ENCODE assay signal across 8 cellular contexts in the genomic region with DNA sequence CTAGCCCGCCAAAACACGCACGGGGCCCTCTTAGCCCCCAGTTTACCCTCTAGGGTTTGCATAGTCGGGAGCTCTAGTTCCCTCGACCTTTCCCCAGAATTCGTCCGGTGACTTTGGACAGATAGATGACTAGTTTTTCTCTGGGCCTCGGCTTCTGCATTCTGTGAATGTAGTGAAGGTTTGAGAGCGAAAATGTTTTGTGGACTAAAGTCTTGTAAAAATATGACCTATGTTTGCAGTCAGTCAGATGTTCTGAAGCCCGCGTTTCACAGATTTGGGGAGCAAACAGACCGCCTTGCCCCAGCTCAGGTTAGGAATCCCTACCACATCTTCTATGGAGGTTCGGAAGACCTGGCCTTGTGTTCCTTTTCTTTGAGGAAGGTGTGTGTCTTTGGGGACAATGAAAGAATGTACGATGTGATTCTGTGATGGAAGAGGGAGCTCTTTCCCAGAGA. TPM values are rescaled to one million over a fixed set of nuclear protein-coding genes. Genes with fewer than 3 reads are reported as not detected.
DNase-seq lines count a peak whose midpoint lies in the region; ATAC-seq and TF ChIP-seq lines count a peak whose summit lies in the region.

No MANE protein-coding gene starts in this region.

- no peak overlapping the region for H2BK120ac ChIP-seq in mesenchymal stem cell (ENCODE audit: low read depth, low read length)

- no peaks in the 10 kb centered on the region for H3K27me3 Mint-ChIP-seq in stimulated activated naive CD8-positive, alpha-beta T cell treated with anti-CD3 and anti-CD28 coated beads, Interleukin-15, Interleukin-2, amounts not matched to agents 100 ng/mL and 50 ng/mL, for 24 hours
- peaks cover 11% of the 10 kb centered on the region for H3K27me3 Mint-ChIP-seq in brain

- H3K23ac ChIP-seq in mesenchymal stem cell (ENCODE audit: low read length in 2 of 2): no peak overlapping the region

- H3K9me3 ChIP-seq in mesenchymal stem cell (ENCODE audit: control insufficient read depth, low read length): no peaks in the 10 kb centered on the region

- H3K9ac ChIP-seq in mesenchymal stem cell (ENCODE audit: low read length): peak overlapping the region; percentile 100

- peak overlapping the region; percentile 77 for H3K27ac ChIP-seq in mesenchymal stem cell (ENCODE audit: low read length, poor library complexity, severe bottlenecking)

- no peak overlapping the region for H2BK15ac ChIP-seq in mesenchymal stem cell (ENCODE audit: low read depth, poor library complexity, severe bottlenecking)

- no peaks in the 10 kb centered on the region for H3K79me1 ChIP-seq in mesenchymal stem cell (replicated peaks; ENCODE audit: low read length, poor library complexity, severe bottlenecking)

- H3K36me3 ChIP-seq in mesenchymal stem cell (ENCODE audit: control insufficient read depth in 1 of 2, insufficient read depth in 2 of 2, low read depth in 1 of 2, low read length in 2 of 2): peaks cover 0 to 3% of the 10 kb centered on the region in 2 experiments

- no peak overlapping the region for H2AFZ ChIP-seq in mesenchymal stem cell (ENCODE audit: low read depth, low read length)

- peak overlapping the region in 1 of 2 experiments; percentile 80 for H3K18ac ChIP-seq in mesenchymal stem cell (ENCODE audit: low read depth in 1 of 2, low read length in 2 of 2)

- peak overlapping the region; percentile 96 for H3K27ac Mint-ChIP-seq in stimulated activated naive CD8-positive, alpha-beta T cell treated with anti-CD3 and anti-CD28 coated beads, Interleukin-15, Interleukin-2, amounts not matched to agents 100 ng/mL and 50 ng/mL, for 24 hours
- peak overlapping the region; percentile 95 to 100 (median 100) for H3K27ac Mint-ChIP-seq in brain

- H3K14ac ChIP-seq in mesenchymal stem cell (ENCODE audit: low read length in 2 of 2): no peak overlapping the region

- H4K91ac ChIP-seq in mesenchymal stem cell (ENCODE audit: low read length): no peak overlapping the region

- WGBS in mesenchymal stem cell: 1% methylated on average over 13 of the region's 14 CpGs

- H3K4me2 ChIP-seq in mesenchymal stem cell (ENCODE audit: low read length, poor library complexity, severe bottlenecking): peak overlapping the region; percentile 83

- no peak for TF ChIP-seq CTCF in brain (conservative IDR thresholded peaks at IDR 0.05)

- peaks cover 53% of the 10 kb centered on the region for H3K4me1 Mint-ChIP-seq in stimulated activated naive CD8-positive, alpha-beta T cell treated with anti-CD3 and anti-CD28 coated beads, Interleukin-15, Interleukin-2, amounts not matched to agents 100 ng/mL and 50 ng/mL, for 24 hours (ENCODE audit: low read depth)
- H3K4me1 Mint-ChIP-seq in brain: peaks cover 71% of the 10 kb centered on the region

- H2BK5ac ChIP-seq in mesenchymal stem cell (ENCODE audit: low read depth, low read length, poor library complexity, severe bottlenecking): no peak overlapping the region

- peak overlapping the region; percentile 70 for H4K8ac ChIP-seq in mesenchymal stem cell (ENCODE audit: low read length)

- H2BK12ac ChIP-seq in mesenchymal stem cell (ENCODE audit: low read length in 2 of 2): no peak overlapping the region

- intact Hi-C loops in left colon (cut with DNase I, micrococcal nuclease): no loop called here

- ATAC-seq in stimulated activated naive CD8-positive, alpha-beta T cell treated with anti-CD3 and anti-CD28 coated beads, Interleukin-15, Interleukin-2, amounts not matched to agents 100 U/mL and 50 U/mL, for 24 hours: no peak
- ATAC-seq in left colon: no peak

- peak overlapping the region; percentile 100 for H3K4me3 Mint-ChIP-seq in stimulated activated naive CD8-positive, alpha-beta T cell treated with anti-CD3 and anti-CD28 coated beads, Interleukin-15, Interleukin-2, amounts not matched to agents 100 ng/mL and 50 ng/mL, for 24 hours
- peak overlapping the region; percentile 95 to 100 (median 97) for H3K4me3 Mint-ChIP-seq in brain

- H3K4ac ChIP-seq in mesenchymal stem cell (ENCODE audit: low read depth in 1 of 2, low read length in 2 of 2): peak overlapping the region in 1 of 2 experiments; percentile 81

- no peak for DNase-seq in stimulated activated naive CD8-positive, alpha-beta T cell treated with anti-CD3 and anti-CD28 coated beads, Interleukin-15, Interleukin-2, amounts not matched to agents 100 U/mL and 50 U/mL, for 24 hours
- DNase-seq in mesenchymal stem cell (no peak), NCI-H2107 treated with DMSO at 0.1 percent for 48 hours (lab: John Stamatoyannopoulos, UW; ENCODE audit: unreplicated experiment) (no peak), left colon (no peak), retina (no peak), DMS114 treated with DMSO at 0.1 percent for 48 hours (lab: John Stamatoyannopoulos, UW; ENCODE audit: unreplicated experiment) (no peak)

- H3K36me3 Mint-ChIP-seq in stimulated activated naive CD8-positive, alpha-beta T cell treated with anti-CD3 and anti-CD28 coated beads, Interleukin-15, Interleukin-2, amounts not matched to agents 100 ng/mL and 50 ng/mL, for 24 hours (ENCODE audit: low read depth): peaks cover 37% of the 10 kb centered on the region
- H3K36me3 Mint-ChIP-seq in brain: peaks cover 29% of the 10 kb centered on the region

- H2AK5ac ChIP-seq in mesenchymal stem cell (ENCODE audit: low read length, severe bottlenecking): no peak overlapping the region

- H3K4me1 ChIP-seq in mesenchymal stem cell (ENCODE audit: control insufficient read depth, insufficient read depth, low read depth, low read length): peaks cover 18% of the 10 kb centered on the region

- H3K4me3 ChIP-seq in mesenchymal stem cell (ENCODE audit: insufficient read depth in 1 of 2, low read depth in 1 of 2, low read length in 2 of 2): peak overlapping the region; percentile 62 to 97

- H3K27me3 ChIP-seq in mesenchymal stem cell (ENCODE audit: control insufficient read depth in 1 of 2, insufficient read depth in 1 of 2, low read length in 2 of 2): no peaks in the 10 kb centered on the region

- H3K9me3 Mint-ChIP-seq in stimulated activated naive CD8-positive, alpha-beta T cell treated with anti-CD3 and anti-CD28 coated beads, Interleukin-15, Interleukin-2, amounts not matched to agents 100 ng/mL and 50 ng/mL, for 24 hours: no peaks in the 10 kb centered on the region
- peaks cover 0 to 3% (median 0%) of the 10 kb centered on the region in 5 experiments for H3K9me3 Mint-ChIP-seq in brain

RNA-seq across cellular contexts. Expression of a gene that starts 0.4 kb away (rescaled TPM):
- 387 TPM for polyA plus RNA-seq in brain (ENCODE audit: insufficient read depth, low read depth, low replicate concordance)
- 399 TPM for polyA plus RNA-seq in mesenchymal stem cell (2013, experiment 1 of 2)
- 420 TPM for polyA plus RNA-seq in mesenchymal stem cell (2013, experiment 2 of 2)
- total RNA-seq in left colon: 100 to 1,000 TPM; 362 to 413 TPM

RNA-seq across cellular contexts. Expression of a gene that starts 0.5 kb away (rescaled TPM):
- polyA plus RNA-seq in brain (ENCODE audit: insufficient read depth, low read depth, low replicate concordance): 79.6 TPM
- polyA plus RNA-seq in mesenchymal stem cell (2013, experiment 1 of 2): 55.2 TPM
- 53.6 TPM for polyA plus RNA-seq in mesenchymal stem cell (2013, experiment 2 of 2)
- total RNA-seq in left colon: 10 to 100 TPM; 46.3 to 53.6 TPM

RNA-seq across cellular contexts. Expression of a gene that starts 36.7 kb away (rescaled TPM):
- polyA plus RNA-seq in brain (ENCODE audit: insufficient read depth, low read depth, low replicate concordance): 13.3 TPM
- 12.0 TPM for polyA plus RNA-seq in mesenchymal stem cell (2013, experiment 1 of 2)
- 13.8 TPM for polyA plus RNA-seq in mesenchymal stem cell (2013, experiment 2 of 2)
- 10 to 100 TPM; 16.8 to 22.1 TPM for total RNA-seq in left colon

RNA-seq across cellular contexts. Expression of a gene that starts 56.3 kb away (rescaled TPM):
- 15.8 TPM for polyA plus RNA-seq in brain (ENCODE audit: insufficient read depth, low read depth, low replicate concordance)
- polyA plus RNA-seq in mesenchymal stem cell (2013, experiment 1 of 2): 1.2 TPM
- 1.1 TPM for polyA plus RNA-seq in mesenchymal stem cell (2013, experiment 2 of 2)
- 1 to 10 TPM; 2.8 to 7.4 TPM for total RNA-seq in left colon
